In the genomic region with DNA sequence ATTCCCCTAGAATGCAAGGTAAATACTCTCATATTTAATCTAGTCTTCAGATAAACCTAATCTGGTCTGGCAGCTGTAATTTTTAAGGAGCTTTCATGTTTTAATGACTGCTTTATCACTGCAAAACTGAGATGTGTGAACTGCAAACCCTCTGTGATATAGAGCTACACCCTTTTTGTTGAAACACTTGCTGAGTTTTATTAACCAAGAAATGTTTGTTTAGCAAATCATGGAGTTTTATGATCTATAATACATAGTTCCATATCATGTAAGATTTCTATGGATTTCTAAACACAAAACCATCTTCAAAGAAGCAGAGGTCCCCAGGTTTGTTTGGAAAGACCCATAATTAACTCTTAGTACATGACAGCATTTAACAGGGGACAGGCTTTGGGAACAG, we compare ENCODE assay signal across 27 cellular contexts.
"Had no signal": no experiment of that assay in that cellular context is flagged by ENCODE, and none has a peak within 500 bp of the region (broad histone marks: within the 10 kb centered on the region; RNA-seq: fewer than 3 reads in every experiment).

No MANE protein-coding gene starts in this region.

- H3K9me3 Mint-ChIP-seq: activated B cell treated with CpG ODN at 0.5 μM for 24 hours; activated CD8-positive, alpha-beta T cell treated with anti-CD3 and anti-CD28 coated beads for 36 hours; activated T-cell treated with anti-CD3 and anti-CD28 coated beads, Interleukin-2, amount 50 U/mL, for 4 hours; activated T-helper 2 cell treated with anti-CD3 and anti-CD28 coated beads, Interferon-gamma antibody, Interleukin-2, Interleukin-4, amounts not matched to agents 10 μg/mL and 5 μg/mL and 100 μg/mL, durations not matched to agents 14 hours and 24 hours and 36 hours; central memory CD8-positive, alpha-beta T cell; immature natural killer cell; natural killer cell; neural progenitor cell; stimulated activated effector memory CD8-positive, alpha-beta T cell treated with anti-CD3 and anti-CD28 coated beads, Interleukin-12 subunit alpha, Interleukin-12 subunit beta, amount 100 ng/mL, for 72 hours; stimulated activated naive CD8-positive, alpha-beta T cell treated with anti-CD3 and anti-CD28 coated beads, Interleukin-15, Interleukin-2, amounts not matched to agents 100 ng/mL and 50 ng/mL, for 24 hours; T-cell had no signal

- H3K27me3 Mint-ChIP-seq: activated naive CD8-positive, alpha-beta T cell had no signal

- H3K36me3 Mint-ChIP-seq: activated naive CD8-positive, alpha-beta T cell; immature natural killer cell; natural killer cell; neural progenitor cell; stimulated activated effector memory CD8-positive, alpha-beta T cell treated with anti-CD3 and anti-CD28 coated beads, Interleukin-12 subunit alpha, Interleukin-12 subunit beta, amount 100 ng/mL, for 72 hours; T-cell had no signal

- H3K9me3 ChIP-seq: right lobe of liver, thoracic aorta, upper lobe of left lung had no signal

- H3K9ac ChIP-seq: neural progenitor cell had no signal

- DNase-seq: activated B cell treated with CpG ODN at 0.5 μM for 24 hours; activated CD4-positive, alpha-beta T cell treated with anti-CD3 and anti-CD28 coated beads, Interleukin-2, amount 50 U/mL, for 1 hour; activated CD8-positive, alpha-beta T cell treated with anti-CD3 and anti-CD28 coated beads for 36 hours; activated naive CD4-positive, alpha-beta T cell treated with Interleukin-2 at 50 U/mL for 16 hours; activated T-cell treated with anti-CD3 and anti-CD28 coated beads, Interleukin-2, amount 50 U/mL, for 4 hours; anterior cingulate cortex; effector CD8-positive, alpha-beta T cell; erythroblast; foreskin fibroblast; head of caudate nucleus; hypothalamus; immature natural killer cell; kidney; mesenchymal stem cell; natural killer cell; right lobe of liver; stimulated activated CD4-positive, alpha-beta T cell treated with anti-CD3 and anti-CD28 coated beads, Interleukin-4, amount 100 ng/mL, for 24 hours; T-cell; upper lobe of left lung had no signal

- H3K27ac Mint-ChIP-seq: activated B cell treated with CpG ODN at 0.5 μM for 24 hours; activated CD8-positive, alpha-beta T cell treated with anti-CD3 and anti-CD28 coated beads for 36 hours; activated naive CD8-positive, alpha-beta T cell; activated T-helper 2 cell treated with anti-CD3 and anti-CD28 coated beads, Interferon-gamma antibody, Interleukin-2, Interleukin-4, amounts not matched to agents 10 μg/mL and 5 μg/mL and 100 μg/mL, durations not matched to agents 14 hours and 24 hours and 36 hours; immature natural killer cell; natural killer cell; neural progenitor cell; progenitor cell of endocrine pancreas; stimulated activated effector memory CD8-positive, alpha-beta T cell treated with anti-CD3 and anti-CD28 coated beads, Interleukin-12 subunit alpha, Interleukin-12 subunit beta, amount 100 ng/mL, for 72 hours; stimulated activated naive CD8-positive, alpha-beta T cell treated with anti-CD3 and anti-CD28 coated beads, Interleukin-15, Interleukin-2, amounts not matched to agents 100 ng/mL and 50 ng/mL, for 24 hours; T-cell had no signal

- H3K4me3 ChIP-seq: neural progenitor cell, right lobe of liver, thoracic aorta, upper lobe of left lung had no signal

- H3K27ac ChIP-seq: neural progenitor cell, right lobe of liver, thoracic aorta, upper lobe of left lung had no signal

- H3K4me1 ChIP-seq: right lobe of liver had no signal

- H3K36me3 ChIP-seq: neural progenitor cell, right lobe of liver, thoracic aorta, upper lobe of left lung had no signal

- H3K27me3 ChIP-seq: neural progenitor cell, right lobe of liver, upper lobe of left lung had no signal

- H3K4me3 Mint-ChIP-seq: activated B cell treated with CpG ODN at 0.5 μM for 24 hours; activated CD8-positive, alpha-beta T cell treated with anti-CD3 and anti-CD28 coated beads for 36 hours; activated naive CD8-positive, alpha-beta T cell; activated T-cell treated with anti-CD3 and anti-CD28 coated beads, Interleukin-2, amount 50 U/mL, for 4 hours; central memory CD8-positive, alpha-beta T cell; immature natural killer cell; natural killer cell; neural progenitor cell; stimulated activated effector memory CD8-positive, alpha-beta T cell treated with anti-CD3 and anti-CD28 coated beads, Interleukin-12 subunit alpha, Interleukin-12 subunit beta, amount 100 ng/mL, for 72 hours; stimulated activated naive CD8-positive, alpha-beta T cell treated with anti-CD3 and anti-CD28 coated beads, Interleukin-15, Interleukin-2, amounts not matched to agents 100 ng/mL and 50 ng/mL, for 24 hours; T-cell had no signal

- H3K4me1 Mint-ChIP-seq: activated B cell treated with CpG ODN at 0.5 μM for 24 hours; central memory CD8-positive, alpha-beta T cell; immature natural killer cell; natural killer cell; stimulated activated effector memory CD8-positive, alpha-beta T cell treated with anti-CD3 and anti-CD28 coated beads, Interleukin-12 subunit alpha, Interleukin-12 subunit beta, amount 100 ng/mL, for 72 hours; T-cell had no signal

- ATAC-seq: activated CD8-positive, alpha-beta T cell treated with anti-CD3 and anti-CD28 coated beads for 36 hours; activated T-cell treated with anti-CD3 and anti-CD28 coated beads, Interleukin-2, amount 50 U/mL, for 4 hours; natural killer cell; right lobe of liver; stimulated activated effector memory CD8-positive, alpha-beta T cell treated with anti-CD3 and anti-CD28 coated beads, Interleukin-12 subunit alpha, Interleukin-12 subunit beta, amount 100 ng/mL, for 72 hours; T-cell had no signal
